In the genomic region with DNA sequence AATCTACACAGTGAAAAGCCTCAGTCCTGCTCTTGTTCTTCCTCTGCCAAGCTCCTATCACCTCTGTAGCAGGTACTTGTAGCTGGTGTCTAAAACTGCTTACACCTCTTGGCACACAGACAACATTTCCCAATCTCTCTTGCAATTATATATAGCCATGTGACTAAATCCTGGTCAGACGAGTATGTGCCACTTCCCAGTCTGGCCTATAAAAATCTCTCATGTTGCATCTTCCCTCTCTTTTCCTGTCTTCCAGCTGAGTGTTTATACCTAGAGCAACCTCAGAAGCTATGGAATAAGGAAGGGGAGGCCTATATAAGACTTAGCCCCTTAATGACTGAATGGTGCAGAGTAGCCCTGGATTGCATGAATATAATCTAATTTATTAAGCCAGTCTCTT, we compare ENCODE assay signal across 15 cellular contexts.
DNase-seq lines count a peak whose midpoint lies in the region; ATAC-seq and TF ChIP-seq lines count a peak whose summit lies in the region.
"Had no signal": no experiment of that assay in that cellular context is flagged by ENCODE, and none has a peak within 500 bp of the region (broad histone marks: within the 10 kb centered on the region; RNA-seq: fewer than 3 reads in every experiment).

No MANE protein-coding gene starts in this region.

- no peak overlapping the region for H3K4me3 ChIP-seq in fibroblast of mammary gland (ENCODE audit: control insufficient read depth, low read depth, low read length)
- H3K4me3 ChIP-seq in dorsolateral prefrontal cortex: no peak overlapping the region
- H3K4me3 ChIP-seq: A549 had no signal

- intact Hi-C loops in sciatic nerve (cut with DNase I) (no loop called here), dorsolateral prefrontal cortex (cut with DNase I) (no loop called here)

- no peak overlapping the region for H3K27ac ChIP-seq in dorsolateral prefrontal cortex
- H3K27ac ChIP-seq: A549, brain microvascular endothelial cell, neutrophil had no signal

- ATAC-seq in sciatic nerve (peak; percentile 15), HG03565 (IDR thresholded peaks at IDR 0.05; ENCODE audit: unreplicated experiment) (no peak), HG02885 (IDR thresholded peaks at IDR 0.05; ENCODE audit: poor library complexity, unreplicated experiment) (no peak)
- ATAC-seq: A549, Panc1 had no signal

- TF ChIP-seq CTCF in fibroblast of mammary gland (conservative IDR thresholded peaks at IDR 0.05; ENCODE audit: control insufficient read depth, insufficient read depth, low read depth, low read length): no peak
- TF ChIP-seq CTCF in dorsolateral prefrontal cortex (IDR thresholded peaks at IDR 0.05 in 54 of 56, conservative IDR thresholded peaks at IDR 0.05 in 2 of 56; ENCODE audit: low read depth in 1 of 56, partially characterized antibody in 56 of 56): no peak

- DNase-seq in NCI-H1417 (lab: John Stamatoyannopoulos, UW) (peak in 2 of 3 experiments; percentile 32 to 49), NCI-H1417 treated with DMSO at 0.1 percent for 48 hours (lab: John Stamatoyannopoulos, UW) (no peak), NCI-H69 (lab: John Stamatoyannopoulos, UW) (peak; percentile 82), fibroblast of mammary gland (ENCODE audit: low read depth) (peak; percentile 56), sciatic nerve (ENCODE audit: low spot score) (no peak), dorsolateral prefrontal cortex (no peak)
- DNase-seq: activated T-cell treated with anti-CD3 and anti-CD28 coated beads, Interleukin-2, amount 50 U/mL, for 1 hour; brain microvascular endothelial cell; kidney; stimulated activated CD4-positive, alpha-beta T cell treated with anti-CD3 and anti-CD28 coated beads, Interleukin-4, amount 100 ng/mL, for 1 hour had no signal

- no peaks in the 10 kb centered on the region for H3K27me3 ChIP-seq in dorsolateral prefrontal cortex
- H3K27me3 ChIP-seq: brain microvascular endothelial cell, neutrophil had no signal

Comparison
In these comparisons a context has a peak if more than half of its experiments do, and no peak if none do; other contexts are left out.
1. DNase-seq: peak in NCI-H1417 (2 of 3), NCI-H69 (single experiment) and fibroblast of mammary gland (single experiment); none in NCI-H1417 treated with DMSO at 0.1 percent for 48 hours (single experiment), sciatic nerve (single experiment) and dorsolateral prefrontal cortex (0 of 10).